ENCODE assay signal across 9 cellular contexts in genomic region chr1:44327679-44328491, GRCh38. TPM values are rescaled to one million over a fixed set of nuclear protein-coding genes. Genes with fewer than 3 reads are reported as not detected.
DNase-seq lines count a peak whose midpoint lies in the region; ATAC-seq and TF ChIP-seq lines count a peak whose summit lies in the region.
"Had no signal": no experiment of that assay in that cellular context is flagged by ENCODE, and none has a peak within 500 bp of the region (broad histone marks: within the 10 kb centered on the region; RNA-seq: fewer than 3 reads in every experiment).

No MANE protein-coding gene starts in this region.

- H3K4me3 ChIP-seq in liver (ENCODE audit: low read depth in 1 of 3, low read length in 3 of 3), result no peak overlapping the region

- peak; percentile 28 to 48 for TF ChIP-seq RAD21 in liver (IDR thresholded peaks at IDR 0.05)

- no peak for TF ChIP-seq CTCF in liver (IDR thresholded peaks at IDR 0.05; ENCODE audit: low read depth, low read length, missing input control)

- H3K4me1 ChIP-seq in liver (ENCODE audit: control insufficient read depth in 4 of 4, insufficient read depth in 4 of 4, low read length in 3 of 4), result peaks cover 0 to 12% (median 6%) of the 10 kb centered on the region in 4 donors

- peak; percentile 100 for DNase-seq in ELR (ENCODE audit: low read depth)
- DNase-seq in NCI-H226, result peak; percentile 99
- DNase-seq in cerebellar cortex (ENCODE audit: low spot score), result peak; percentile 13

- H3K36me3 ChIP-seq in liver (ENCODE audit: control insufficient read depth in 4 of 4, insufficient read depth in 3 of 4, low read depth in 1 of 4, low read length in 3 of 4), result peaks cover 0 to 3% (median under 1%) of the 10 kb centered on the region in 4 donors

- 58% methylated on average over 8 of the region's 8 CpGs for WGBS in liver

- H3K27me3 ChIP-seq in liver (ENCODE audit: control insufficient read depth in 4 of 4, insufficient read depth in 4 of 4, low read length in 3 of 4), result no peaks in the 10 kb centered on the region

- no peak overlapping the region for H3K27ac ChIP-seq in liver (ENCODE audit: low read depth in 1 of 2, low read length in 2 of 2)
- H3K27ac ChIP-seq: HL-60 had no signal

- ATAC-seq in HG02970 (IDR thresholded peaks at IDR 0.05; ENCODE audit: low FRiP score, unreplicated experiment), result no peak
- no peak for ATAC-seq in HG03196 (IDR thresholded peaks at IDR 0.05; ENCODE audit: unreplicated experiment)
- ATAC-seq in GM18517 (IDR thresholded peaks at IDR 0.05; ENCODE audit: unreplicated experiment), result no peak
- ATAC-seq in GM19395 (IDR thresholded peaks at IDR 0.05; ENCODE audit: unreplicated experiment), result no peak

- no peak overlapping the region for H3K9ac ChIP-seq in liver (ENCODE audit: low read depth in 1 of 2, low read length in 2 of 2)

- H3K9me3 ChIP-seq in liver (ENCODE audit: control insufficient read depth in 4 of 4, low read length in 3 of 4), result no peaks in the 10 kb centered on the region

TF ChIP-seq in liver, 16 proteins besides CTCF, POLR2A, EP300 and RAD21:
- TF ChIP-seq TAF1 (conservative IDR thresholded peaks at IDR 0.05) (no peak), YY1 (IDR thresholded peaks at IDR 0.05) (peak; percentile 49), RXRA (IDR thresholded peaks at IDR 0.05) (peak; percentile 37 to 69), JUND (IDR thresholded peaks at IDR 0.05) (peak in 1 of 2 donors; percentile 69), NR2F2 (IDR thresholded peaks at IDR 0.05) (no peak), SP1 (IDR thresholded peaks at IDR 0.05) (no peak), FOXA1 (IDR thresholded peaks at IDR 0.05) (peak; percentile 62), HNF4A (conservative IDR thresholded peaks at IDR 0.05) (peak; percentile 48 to 59), FOXA2 (IDR thresholded peaks at IDR 0.05) (peak; percentile 79), EGR1 (IDR thresholded peaks at IDR 0.05; ENCODE audit: low read depth in 2 of 2) (peak; percentile 77 to 96), MAX (IDR thresholded peaks at IDR 0.05) (no peak), GABPA (IDR thresholded peaks at IDR 0.05 in 1 of 2, conservative IDR thresholded peaks at IDR 0.05 in 1 of 2) (peak in 1 of 2 donors; percentile 52), HNF4G (IDR thresholded peaks at IDR 0.05) (no peak)
- TF ChIP-seq, protein P1, sequence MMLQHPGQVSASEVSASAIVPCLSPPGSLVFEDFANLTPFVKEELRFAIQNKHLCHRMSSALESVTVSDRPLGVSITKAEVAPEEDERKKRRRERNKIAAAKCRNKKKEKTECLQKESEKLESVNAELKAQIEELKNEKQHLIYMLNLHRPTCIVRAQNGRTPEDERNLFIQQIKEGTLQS (IDR thresholded peaks at IDR 0.05), result no peak
- TF ChIP-seq, protein P2, sequence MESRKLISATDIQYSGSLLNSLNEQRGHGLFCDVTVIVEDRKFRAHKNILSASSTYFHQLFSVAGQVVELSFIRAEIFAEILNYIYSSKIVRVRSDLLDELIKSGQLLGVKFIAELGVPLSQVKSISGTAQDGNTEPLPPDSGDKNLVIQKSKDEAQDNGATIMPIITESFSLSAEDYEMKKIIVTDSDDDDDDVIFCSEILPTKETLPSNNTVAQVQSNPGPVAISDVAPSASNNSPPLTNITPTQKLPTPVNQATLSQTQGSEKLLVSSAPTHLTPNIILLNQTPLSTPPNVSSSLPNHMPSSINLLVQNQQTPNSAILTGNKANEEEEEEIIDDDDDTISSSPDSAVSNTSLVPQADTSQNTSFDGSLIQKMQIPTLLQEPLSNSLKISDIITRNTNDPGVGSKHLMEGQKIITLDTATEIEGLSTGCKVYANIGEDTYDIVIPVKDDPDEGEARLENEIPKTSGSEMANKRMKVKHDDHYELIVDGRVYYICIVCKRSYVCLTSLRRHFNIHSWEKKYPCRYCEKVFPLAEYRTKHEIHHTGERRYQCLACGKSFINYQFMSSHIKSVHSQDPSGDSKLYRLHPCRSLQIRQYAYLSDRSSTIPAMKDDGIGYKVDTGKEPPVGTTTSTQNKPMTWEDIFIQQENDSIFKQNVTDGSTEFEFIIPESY (IDR thresholded peaks at IDR 0.05), result no peak
- TF ChIP-seq, protein P3, sequence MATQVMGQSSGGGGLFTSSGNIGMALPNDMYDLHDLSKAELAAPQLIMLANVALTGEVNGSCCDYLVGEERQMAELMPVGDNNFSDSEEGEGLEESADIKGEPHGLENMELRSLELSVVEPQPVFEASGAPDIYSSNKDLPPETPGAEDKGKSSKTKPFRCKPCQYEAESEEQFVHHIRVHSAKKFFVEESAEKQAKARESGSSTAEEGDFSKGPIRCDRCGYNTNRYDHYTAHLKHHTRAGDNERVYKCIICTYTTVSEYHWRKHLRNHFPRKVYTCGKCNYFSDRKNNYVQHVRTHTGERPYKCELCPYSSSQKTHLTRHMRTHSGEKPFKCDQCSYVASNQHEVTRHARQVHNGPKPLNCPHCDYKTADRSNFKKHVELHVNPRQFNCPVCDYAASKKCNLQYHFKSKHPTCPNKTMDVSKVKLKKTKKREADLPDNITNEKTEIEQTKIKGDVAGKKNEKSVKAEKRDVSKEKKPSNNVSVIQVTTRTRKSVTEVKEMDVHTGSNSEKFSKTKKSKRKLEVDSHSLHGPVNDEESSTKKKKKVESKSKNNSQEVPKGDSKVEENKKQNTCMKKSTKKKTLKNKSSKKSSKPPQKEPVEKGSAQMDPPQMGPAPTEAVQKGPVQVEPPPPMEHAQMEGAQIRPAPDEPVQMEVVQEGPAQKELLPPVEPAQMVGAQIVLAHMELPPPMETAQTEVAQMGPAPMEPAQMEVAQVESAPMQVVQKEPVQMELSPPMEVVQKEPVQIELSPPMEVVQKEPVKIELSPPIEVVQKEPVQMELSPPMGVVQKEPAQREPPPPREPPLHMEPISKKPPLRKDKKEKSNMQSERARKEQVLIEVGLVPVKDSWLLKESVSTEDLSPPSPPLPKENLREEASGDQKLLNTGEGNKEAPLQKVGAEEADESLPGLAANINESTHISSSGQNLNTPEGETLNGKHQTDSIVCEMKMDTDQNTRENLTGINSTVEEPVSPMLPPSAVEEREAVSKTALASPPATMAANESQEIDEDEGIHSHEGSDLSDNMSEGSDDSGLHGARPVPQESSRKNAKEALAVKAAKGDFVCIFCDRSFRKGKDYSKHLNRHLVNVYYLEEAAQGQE (IDR thresholded peaks at IDR 0.05), result no peak

RNA-seq across cellular contexts. Expression of gene ERI3, which starts 27.2 kb away (rescaled TPM):
- total RNA-seq in liver, result 10 to 100 TPM; 15.7 to 22.7 TPM
- 10 to 100 TPM; 20.0 to 23.8 TPM for polyA plus RNA-seq in liver

Comparison
In these comparisons a context has a peak if more than half of its experiments do, and no peak if none do; other contexts are left out.
1. DNase-seq: peak in every context shown above with its lines; median percentile 100 in ELR; 99 in NCI-H226; 13 in cerebellar cortex.